In the genomic region with DNA sequence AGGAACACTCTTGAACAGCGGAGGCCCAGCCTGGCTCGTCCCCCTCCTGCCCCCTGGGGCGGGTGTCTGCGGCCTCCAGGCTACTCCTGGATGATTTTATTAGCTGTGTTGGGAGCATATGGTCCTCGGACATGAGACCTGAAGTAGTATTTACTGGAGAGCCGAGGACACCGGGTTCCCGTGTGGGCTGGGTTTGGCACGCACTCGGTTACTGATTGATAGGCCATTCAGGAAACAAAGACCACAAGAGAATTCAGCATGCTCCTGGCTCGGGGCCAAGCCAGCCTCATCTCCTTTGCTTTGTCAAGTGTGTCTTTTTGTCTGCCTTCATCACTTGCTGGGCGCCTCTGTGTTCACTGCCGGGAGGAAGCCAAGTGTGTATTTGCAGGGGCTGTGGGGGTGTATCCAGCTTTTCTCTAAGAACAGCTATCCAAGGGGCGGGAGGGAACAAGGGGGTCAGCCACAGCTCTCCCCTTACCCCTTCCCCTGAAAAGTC, we compare ENCODE assay signal across 8 cellular contexts.
DNase-seq lines count a peak whose midpoint lies in the region; ATAC-seq and TF ChIP-seq lines count a peak whose summit lies in the region.

No MANE protein-coding gene starts in this region.

- H3K4me2 ChIP-seq in OCI-LY3 (ENCODE audit: low read length), result peak overlapping the region; percentile 95

- H3K27me3 ChIP-seq in OCI-LY3 (ENCODE audit: low read depth, low read length), result no peaks in the 10 kb centered on the region

- H3K9ac ChIP-seq in OCI-LY3 (ENCODE audit: low read length), result peak overlapping the region; percentile 96

- H3K27ac ChIP-seq in OCI-LY3 (ENCODE audit: low read length), result peak overlapping the region; percentile 97

- no peaks in the 10 kb centered on the region for H3K36me3 ChIP-seq in OCI-LY3 (replicated peaks; ENCODE audit: low read depth, low read length)

- peak; percentile 88 for DNase-seq in activated gamma-delta T cell treated with Interleukin-2 at 50 U/mL for 16 hours
- no peak for DNase-seq in activated gamma-delta T cell (lab: John Stamatoyannopoulos, UW)
- peak; percentile 90 for DNase-seq in activated effector memory CD4-positive, alpha-beta T cell treated with anti-CD3 and anti-CD28 coated beads, Interleukin-2, amount 50 U/mL, for 16 hours
- DNase-seq in left kidney (ENCODE audit: low read depth, low spot score), result peak; percentile 88
- DNase-seq in stimulated activated CD8-positive, alpha-beta memory T cell treated with anti-CD3 and anti-CD28 coated beads, Interleukin-2, amount 100 ng/mL, for 48 hours (ENCODE audit: low read depth in 2 of 2), result peak; percentile 71 to 75
- DNase-seq in NCI-H526 treated with DMSO at 0.1 percent for 48 hours (lab: John Stamatoyannopoulos, UW), result no peak

- peak overlapping the region; percentile 72 for H3K4me3 ChIP-seq in OCI-LY3 (ENCODE audit: low read length)

- no peaks in the 10 kb centered on the region for H4K20me1 ChIP-seq in OCI-LY3 (ENCODE audit: insufficient read depth, low read length)

- H3K4me1 ChIP-seq in OCI-LY3 (ENCODE audit: low read length), result peaks cover 68% of the 10 kb centered on the region

- no peak overlapping the region for H2AFZ ChIP-seq in OCI-LY3 (ENCODE audit: low read depth, low read length)

- no peaks in the 10 kb centered on the region for H3K79me2 ChIP-seq in OCI-LY3 (ENCODE audit: low read length)

- no peaks in the 10 kb centered on the region for H3K9me3 ChIP-seq in OCI-LY3 (ENCODE audit: insufficient read depth, low read length)

- ATAC-seq in HG03432 (IDR thresholded peaks at IDR 0.05; ENCODE audit: unreplicated experiment), result peak; percentile 41

- no peak for TF ChIP-seq CTCF in OCI-LY3 (IDR thresholded peaks at IDR 0.05; ENCODE audit: low read depth, low read length)

Comparison
In these comparisons a context has a peak if more than half of its experiments do, and no peak if none do; other contexts are left out.
1. DNase-seq: peak in activated gamma-delta T cell treated with Interleukin-2 at 50 U/mL for 16 hours (single experiment), activated effector memory CD4-positive, alpha-beta T cell treated with anti-CD3 and anti-CD28 coated beads, Interleukin-2, amount 50 U/mL, for 16 hours (single experiment), left kidney (single experiment) and stimulated activated CD8-positive, alpha-beta memory T cell treated with anti-CD3 and anti-CD28 coated beads, Interleukin-2, amount 100 ng/mL, for 48 hours (2 of 2); none in activated gamma-delta T cell (single experiment) and NCI-H526 treated with DMSO at 0.1 percent for 48 hours (single experiment).